Comparison of ENCODE assay signal across 20 cellular contexts in the genomic region with DNA sequence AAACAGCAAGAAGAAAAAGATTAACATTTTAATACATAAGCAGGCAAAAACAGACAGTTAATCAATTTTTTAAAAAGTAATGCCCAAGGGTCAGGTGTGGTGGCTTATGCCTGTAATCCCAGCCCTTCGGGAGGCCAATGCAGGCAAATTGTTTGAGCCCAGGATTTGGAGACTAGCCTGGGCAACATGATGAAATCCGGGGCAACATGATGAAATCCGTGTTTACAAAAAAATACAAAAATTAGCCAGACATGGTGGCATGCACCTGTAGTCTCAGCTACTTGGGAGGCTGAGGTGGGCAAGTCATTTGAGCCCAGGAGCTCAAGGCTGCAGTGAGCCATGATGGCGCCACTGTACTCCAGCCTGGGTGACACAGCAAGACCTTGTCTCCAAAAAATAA.
A peak's percentile ranks its signal among the peaks of the same experiment; 100 is the strongest.
DNase-seq lines count a peak whose midpoint lies in the region; ATAC-seq, FAIRE-seq and TF ChIP-seq lines count a peak whose summit lies in the region.
"Had no signal": no experiment of that assay in that cellular context is flagged by ENCODE, and none has a peak within 500 bp of the region (broad histone marks: within the 10 kb centered on the region; RNA-seq: fewer than 3 reads in every experiment).

No MANE protein-coding gene starts in this region.

- dilution Hi-C loops in IMR-90 (cut with HindIII; ENCODE audit: low sequenced_read_pairs, unreplicated experiment) = no loop called here

- CTCF ChIA-PET in IMR-90 (lab: Yijun Ruan, JAX) (interaction anchor here (0.6 to 1.2 kb wide), 3 partner anchors 10 to 15 kb away, joined by 3 to 4 read pairs (median 3); no protein-coding TSS in a partner anchor), K562 (lab: Yijun Ruan, JAX; ENCODE audit: low intra/inter-chr PET ratio) (no interaction called here), HepG2 (lab: Yijun Ruan, JAX; ENCODE audit: low intra/inter-chr PET ratio, low total read pairs) (no interaction called here)

- TF ChIP-seq POLR2A in IMR-90 (IDR thresholded peaks at IDR 0.05; ENCODE audit: low read depth, low read length) (no peak), K562 (conservative IDR thresholded peaks at IDR 0.05) (no peak), HepG2 (IDR thresholded peaks at IDR 0.05; ENCODE audit: insufficient read depth in 1 of 2, low read depth in 2 of 2, low read length in 2 of 2) (no peak), tibial nerve (IDR thresholded peaks at IDR 0.05) (no peak)

- H3K23ac ChIP-seq in IMR-90 (ENCODE audit: low read depth, low read length) = no peak overlapping the region

- H3K14ac ChIP-seq in IMR-90 (replicated peaks; ENCODE audit: low read depth, low read length) = no peak overlapping the region

- H2AK5ac ChIP-seq in IMR-90 (ENCODE audit: low read depth, low read length) = no peak overlapping the region

- H3K9me2 ChIP-seq in GM23338 (ENCODE audit: insufficient read depth) = no peaks in the 10 kb centered on the region; the same call in 1 of the 2 replicates

- H3K4me1 ChIP-seq in GM23338 (ENCODE audit: insufficient read depth) (peaks cover 15% of the 10 kb centered on the region), IMR-90 (ENCODE audit: control insufficient read depth, insufficient read depth, low read length) (peaks cover 13% of the 10 kb centered on the region), K562 (replicated peaks in 1 of 2; ENCODE audit: control insufficient read depth in 2 of 2, insufficient read depth in 2 of 2, low read length in 2 of 2) (no peaks in the 10 kb centered on the region), HepG2 (ENCODE audit: insufficient read depth, low read length) (peaks cover 43% of the 10 kb centered on the region), tibial nerve (peaks cover 3 to 54% (median 19%) of the 10 kb centered on the region in 4 donors)
- H3K4me1 ChIP-seq: BLaER1 had no signal

- H2BK120ac ChIP-seq in IMR-90 (ENCODE audit: low read depth, low read length) = no peak overlapping the region

- no peaks in the 10 kb centered on the region for H3K9me3 Mint-ChIP-seq in GM23338
- H3K9me3 Mint-ChIP-seq in activated T-cell treated with anti-CD3 and anti-CD28 coated beads, Interleukin-2, amount 50 U/mL, for 4 hours = no peaks in the 10 kb centered on the region
- H3K9me3 Mint-ChIP-seq: CD4-positive, alpha-beta memory T cell had no signal

- H3K4me3 ChIP-seq in GM23338 (no peak overlapping the region), IMR-90 (ENCODE audit: insufficient read depth, low read depth, low read length) (no peak overlapping the region), K562 (no peak overlapping the region), HepG2 (replicated peaks in 1 of 3; ENCODE audit: insufficient read depth in 1 of 3, low read depth in 2 of 3, low read length in 3 of 3) (no peak overlapping the region), tibial nerve (no peak overlapping the region)
- H3K4me3 ChIP-seq: BLaER1 had no signal

- H3K4me3 Mint-ChIP-seq in GM23338 = no peak overlapping the region
- H3K4me3 Mint-ChIP-seq in activated T-cell treated with anti-CD3 and anti-CD28 coated beads, Interleukin-2, amount 50 U/mL, for 4 hours = no peak overlapping the region
- H3K4me3 Mint-ChIP-seq: CD14-positive monocyte; CD4-positive, alpha-beta memory T cell had no signal

- TF ChIP-seq CTCF in GM23338 (conservative IDR thresholded peaks at IDR 0.05; ENCODE audit: low read depth in 2 of 2) (no peak), IMR-90 (conservative IDR thresholded peaks at IDR 0.05; ENCODE audit: low read depth, low read length) (no peak), K562 (IDR thresholded peaks at IDR 0.05 in 2 of 3, conservative IDR thresholded peaks at IDR 0.05 in 1 of 3; ENCODE audit: insufficient read depth in 2 of 3, low read depth in 1 of 3, low read length in 3 of 3) (no peak), HepG2 (CRISPR knock-in tag; IDR thresholded peaks at IDR 0.05) (no peak), tibial nerve (IDR thresholded peaks at IDR 0.05) (no peak)

- no peak overlapping the region for H2AK9ac ChIP-seq in IMR-90 (replicated peaks; ENCODE audit: low read depth, low read length, poor library complexity)

- ATAC-seq in GM23338 (no peak), IMR-90 (ENCODE audit: low read depth) (no peak), K562 (no peak; the same call in 2 of the 3 replicates), HepG2 (no peak), HG03439 (IDR thresholded peaks at IDR 0.05; ENCODE audit: unreplicated experiment) (no peak)
- no peak for ATAC-seq in activated T-cell treated with anti-CD3 and anti-CD28 coated beads, Interleukin-2, amount 50 U/mL, for 4 hours

- H4K91ac ChIP-seq in IMR-90 (ENCODE audit: insufficient read depth, low read depth, low read length) = no peak overlapping the region

- H3F3A ChIP-seq in GM23338 (replicated peaks; ENCODE audit: low read depth) = no peaks in the 10 kb centered on the region

- DNase-seq in GM23338 (ENCODE audit: low spot score) (no peak), IMR-90 (no peak), K562 (ENCODE audit: extremely low read depth in 1 of 4, low spot score in 3 of 4) (no peak), HepG2 (ENCODE audit: low spot score) (no peak), amygdala (lab: John Stamatoyannopoulos, UW) (no peak), tibial nerve (ENCODE audit: low spot score in 2 of 2) (no peak)
- DNase-seq in activated T-cell treated with anti-CD3 and anti-CD28 coated beads, Interleukin-2, amount 50 U/mL, for 4 hours = no peak
- DNase-seq: 8988T; CD4-positive, alpha-beta memory T cell; DMS153; DMS79; GDM1; H7; Karpas-422; KBM-7 had no signal

- in situ Hi-C loops in IMR-90 (cut with MboI; ENCODE audit: low sequenced_read_pairs) = no loop called here
- in situ Hi-C loops in K562 (cut with MboI) = no loop called here
- in situ Hi-C loops in HepG2 (cut with HindIII; ENCODE audit: extremely low pct_ligation_motif_present, low pct_unique_long_range_greater_than_20kb) = no loop called here

- no TSS peak for BruUV-seq in IMR-90 (replicated peaks; lab: Mats Ljungman, UMichigan)
- BruUV-seq in K562 (replicated peaks; lab: Mats Ljungman, UMichigan) = no TSS peak
- BruUV-seq in HepG2 (replicated peaks; lab: Mats Ljungman, UMichigan) = no TSS peak

- H4K8ac ChIP-seq in IMR-90 (ENCODE audit: low read depth in 2 of 2, low read length in 2 of 2) = no peak overlapping the region

- H3K36me3 ChIP-seq in GM23338 (ENCODE audit: insufficient read depth) (no peaks in the 10 kb centered on the region), IMR-90 (ENCODE audit: control insufficient read depth, insufficient read depth, low read length) (no peaks in the 10 kb centered on the region; the same call in 1 of the 2 replicates), K562 (ENCODE audit: control insufficient read depth, insufficient read depth, low read length) (no peaks in the 10 kb centered on the region), HepG2 (replicated peaks in 1 of 2; ENCODE audit: control insufficient read depth in 1 of 2, insufficient read depth in 2 of 2, low read length in 2 of 2) (no peaks in the 10 kb centered on the region), tibial nerve (no peaks in the 10 kb centered on the region)
- H3K36me3 ChIP-seq: BLaER1 had no signal

- peak overlapping the region; percentile 5; the same call in 1 of the 2 replicates for H3K27ac Mint-ChIP-seq in GM23338
- H3K27ac Mint-ChIP-seq: CD14-positive monocyte; CD4-positive, alpha-beta memory T cell had no signal

- no peak overlapping the region for H3K56ac ChIP-seq in IMR-90 (ENCODE audit: extremely low read depth, insufficient read depth, low read length)

- H2BK15ac ChIP-seq in IMR-90 (ENCODE audit: low read depth, low read length) = no peak overlapping the region

- H2BK5ac ChIP-seq in IMR-90 (ENCODE audit: low read depth, low read length, poor library complexity, severe bottlenecking) = no peak overlapping the region

- H3K4me1 Mint-ChIP-seq in GM23338 = peaks cover 26% of the 10 kb centered on the region
- H3K4me1 Mint-ChIP-seq in activated T-cell treated with anti-CD3 and anti-CD28 coated beads, Interleukin-2, amount 50 U/mL, for 4 hours (ENCODE audit: low read depth) = no peaks in the 10 kb centered on the region
- H3K4me1 Mint-ChIP-seq: CD4-positive, alpha-beta memory T cell had no signal

- H4K5ac ChIP-seq in IMR-90 (ENCODE audit: low read depth, low read length) = no peak overlapping the region

- H3K27me3 ChIP-seq in GM23338 (ENCODE audit: insufficient read depth) = no peaks in the 10 kb centered on the region
- H3K27me3 ChIP-seq in IMR-90 (ENCODE audit: control insufficient read depth, insufficient read depth, low read length) = no peaks in the 10 kb centered on the region
- H3K27me3 ChIP-seq in K562 (ENCODE audit: control insufficient read depth in 2 of 2, insufficient read depth in 2 of 2, low read length in 2 of 2) = no peaks in the 10 kb centered on the region
- H3K27me3 ChIP-seq in HepG2 (ENCODE audit: control insufficient read depth in 1 of 2, insufficient read depth in 2 of 2, low read length in 2 of 2) = no peaks in the 10 kb centered on the region
- H3K27me3 ChIP-seq in tibial nerve = no peaks in the 10 kb centered on the region
- H3K27me3 ChIP-seq: BLaER1 had no signal

- H3K18ac ChIP-seq in IMR-90 (ENCODE audit: low read depth, low read length) = no peak overlapping the region

- FAIRE-seq in K562 (lab: Jason Lieb, UNC) (no peak), HepG2 (lab: Jason Lieb, UNC) (no peak)
- FAIRE-seq: GM12892, GM18507 had no signal

- POLR2A ChIA-PET in IMR-90 (lab: Charles Lee; ENCODE audit: unreplicated experiment) = no interaction called here
- POLR2A ChIA-PET in K562 (lab: Yijun Ruan, JAX) = no interaction called here
- POLR2A ChIA-PET in HepG2 (lab: Yijun Ruan, JAX) = no interaction called here

- no peak overlapping the region for H3K4me2 ChIP-seq in GM23338
- no peak overlapping the region for H3K4me2 ChIP-seq in IMR-90 (ENCODE audit: low read depth, low read length)
- no peak overlapping the region for H3K4me2 ChIP-seq in K562 (ENCODE audit: insufficient read depth, low read length)
- no peak overlapping the region for H3K4me2 ChIP-seq in HepG2 (ENCODE audit: low read depth, low read length)
- H3K4me2 ChIP-seq: BLaER1 had no signal

- H3K9me1 ChIP-seq in IMR-90 (ENCODE audit: insufficient read depth, low read length) (peaks cover 10% of the 10 kb centered on the region; the same call in 1 of the 2 replicates), K562 (ENCODE audit: control insufficient read depth, insufficient read depth, low read length) (no peaks in the 10 kb centered on the region)

- H3K36me3 Mint-ChIP-seq in GM23338 (ENCODE audit: low read depth) = peaks cover 4% of the 10 kb centered on the region; the same call in 1 of the 3 replicates
- H3K36me3 Mint-ChIP-seq in activated T-cell treated with anti-CD3 and anti-CD28 coated beads, Interleukin-2, amount 50 U/mL, for 4 hours (ENCODE audit: insufficient read depth) = no peaks in the 10 kb centered on the region
- H3K36me3 Mint-ChIP-seq: CD4-positive, alpha-beta memory T cell had no signal

- no peak overlapping the region for H3K4ac ChIP-seq in IMR-90 (ENCODE audit: low read depth, low read length)

- no peaks in the 10 kb centered on the region for H3K27me3 Mint-ChIP-seq in GM23338 (ENCODE audit: insufficient read depth, low read depth, poor library complexity)
- no peaks in the 10 kb centered on the region for H3K27me3 Mint-ChIP-seq in activated T-cell treated with anti-CD3 and anti-CD28 coated beads, Interleukin-2, amount 50 U/mL, for 4 hours (ENCODE audit: low read depth)

- 100% methylated on average over 1 of the region's 4 CpGs; no CpG with 5 or more reads in 1 of the 2 experiments for WGBS in IMR-90 (ENCODE audit: extremely low coverage in 2 of 2, insufficient read length in 1 of 2), 2 experiments
- WGBS in K562 (ENCODE audit: insufficient coverage, low coverage, missing lambda C conversion rate) = 6% methylated on average over 4 of the region's 4 CpGs
- 96% methylated on average over 4 of the region's 4 CpGs for WGBS in HepG2 (ENCODE audit: low lambda C conversion rate)
- WGBS in tibial nerve, 2 donors = 93 to 95% methylated on average over 4 of the region's 4 CpGs

- TF ChIP-seq EP300 in K562 (IDR thresholded peaks at IDR 0.05; ENCODE audit: low read length) = no peak
- TF ChIP-seq EP300 in HepG2 (IDR thresholded peaks at IDR 0.05; ENCODE audit: low read depth in 2 of 2, low read length in 2 of 2) = no peak
- no peak for TF ChIP-seq EP300 in HepG2 (CRISPR knock-in tag; IDR thresholded peaks at IDR 0.05; ENCODE audit: borderline replicate concordance)
- TF ChIP-seq EP300 in tibial nerve (IDR thresholded peaks at IDR 0.05) = no peak

- intact Hi-C loops in IMR-90 (cut with micrococcal nuclease) = no loop called here
- intact Hi-C loops in K562 (cut with micrococcal nuclease) = no loop called here
- intact Hi-C loops in HepG2 (cut with micrococcal nuclease; ENCODE audit: unreplicated experiment) = no loop called here

- H3K9ac ChIP-seq in IMR-90 (ENCODE audit: low read depth, low read length) (no peak overlapping the region), K562 (ENCODE audit: insufficient read depth in 1 of 2, low read depth in 2 of 2, low read length in 2 of 2) (no peak overlapping the region), HepG2 (ENCODE audit: insufficient read depth, low read depth, low read length) (no peak overlapping the region)
- H3K9ac ChIP-seq: BLaER1 had no signal

- H3K79me2 ChIP-seq in GM23338 (replicated peaks; ENCODE audit: insufficient read depth) = peaks cover 89% of the 10 kb centered on the region
- H3K79me2 ChIP-seq in K562 (ENCODE audit: control insufficient read depth, insufficient read depth, low read length) = no peaks in the 10 kb centered on the region
- H3K79me2 ChIP-seq in HepG2 (ENCODE audit: insufficient read depth, low read length) = peaks cover 5% of the 10 kb centered on the region

- TF ChIP-seq RAD21 in IMR-90 (IDR thresholded peaks at IDR 0.05; ENCODE audit: low read length) (no peak), K562 (CRISPR knock-in tag; conservative IDR thresholded peaks at IDR 0.05 in 1 of 2, IDR thresholded peaks at IDR 0.05 in 1 of 2) (no peak), HepG2 (CRISPR knock-in tag; IDR thresholded peaks at IDR 0.05) (no peak)

- H3K79me1 ChIP-seq in IMR-90 (ENCODE audit: low read depth in 1 of 2, low read length in 2 of 2) = peaks cover 20 to 65% of the 10 kb centered on the region in 2 experiments

- H3K9me3 ChIP-seq in IMR-90 (ENCODE audit: control insufficient read depth, insufficient read depth, low read length) (no peaks in the 10 kb centered on the region), K562 (replicated peaks; ENCODE audit: control insufficient read depth, insufficient read depth, low read depth, low read length) (no peaks in the 10 kb centered on the region), HepG2 (ENCODE audit: low read length) (no peaks in the 10 kb centered on the region), tibial nerve (no peaks in the 10 kb centered on the region)
- H3K9me3 ChIP-seq: BLaER1 had no signal

- no peaks in the 10 kb centered on the region for H4K20me1 ChIP-seq in GM23338 (replicated peaks; ENCODE audit: insufficient read depth)
- peaks cover 15% of the 10 kb centered on the region for H4K20me1 ChIP-seq in IMR-90 (ENCODE audit: insufficient read depth, low read length)
- no peaks in the 10 kb centered on the region for H4K20me1 ChIP-seq in K562 (replicated peaks; ENCODE audit: control insufficient read depth, insufficient read depth, low read length)
- no peaks in the 10 kb centered on the region for H4K20me1 ChIP-seq in HepG2 (ENCODE audit: insufficient read depth, low read length)

- H3K27ac ChIP-seq in GM23338 (ENCODE audit: low read depth) (no peak overlapping the region), IMR-90 (ENCODE audit: insufficient read depth, low read length) (no peak overlapping the region), K562 (ENCODE audit: extremely low read depth, low read depth, low read length) (no peak overlapping the region), HepG2 (ENCODE audit: extremely low read length, insufficient read depth, low read length) (no peak overlapping the region), tibial nerve (no peak overlapping the region)
- H3K27ac ChIP-seq: BLaER1 had no signal

- H2BK20ac ChIP-seq in IMR-90 (ENCODE audit: low read depth, low read length) = no peak overlapping the region

- H2AFZ ChIP-seq in GM23338 = no peak overlapping the region
- H2AFZ ChIP-seq in IMR-90 (replicated peaks; ENCODE audit: low read length, poor library complexity) = no peak overlapping the region
- H2AFZ ChIP-seq in K562 (ENCODE audit: low read depth, low read length) = no peak overlapping the region
- H2AFZ ChIP-seq in HepG2 (ENCODE audit: low read length) = no peak overlapping the region
